ENCODE assay signal across 8 cellular contexts in genomic region chr5:177357459-177358332, GRCh38. TPM values are rescaled to one million over a fixed set of nuclear protein-coding genes. Genes with fewer than 3 reads are reported as not detected.
DNase-seq lines count a peak whose midpoint lies in the region; ATAC-seq and TF ChIP-seq lines count a peak whose summit lies in the region.

A gene with protein sequence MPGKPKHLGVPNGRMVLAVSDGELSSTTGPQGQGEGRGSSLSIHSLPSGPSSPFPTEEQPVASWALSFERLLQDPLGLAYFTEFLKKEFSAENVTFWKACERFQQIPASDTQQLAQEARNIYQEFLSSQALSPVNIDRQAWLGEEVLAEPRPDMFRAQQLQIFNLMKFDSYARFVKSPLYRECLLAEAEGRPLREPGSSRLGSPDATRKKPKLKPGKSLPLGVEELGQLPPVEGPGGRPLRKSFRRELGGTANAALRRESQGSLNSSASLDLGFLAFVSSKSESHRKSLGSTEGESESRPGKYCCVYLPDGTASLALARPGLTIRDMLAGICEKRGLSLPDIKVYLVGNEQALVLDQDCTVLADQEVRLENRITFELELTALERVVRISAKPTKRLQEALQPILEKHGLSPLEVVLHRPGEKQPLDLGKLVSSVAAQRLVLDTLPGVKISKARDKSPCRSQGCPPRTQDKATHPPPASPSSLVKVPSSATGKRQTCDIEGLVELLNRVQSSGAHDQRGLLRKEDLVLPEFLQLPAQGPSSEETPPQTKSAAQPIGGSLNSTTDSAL (plus strand): TSS chr5:177357924. CDS start chr5:177358025, 101 bp downstream.

- peaks cover 0 to 62% of the 10 kb centered on the region in 2 experiments for H3K27me3 ChIP-seq in mesenchymal stem cell (ENCODE audit: control insufficient read depth in 1 of 2, insufficient read depth in 1 of 2, low read length in 2 of 2)
- no peaks in the 10 kb centered on the region for H3K27me3 ChIP-seq in stomach

- peak within 1 kb of the TSS; percentile 29 for H2BK15ac ChIP-seq in mesenchymal stem cell (ENCODE audit: low read depth, poor library complexity, severe bottlenecking)

- peak within 1 kb of the TSS; percentile 53 for H2AK5ac ChIP-seq in mesenchymal stem cell (ENCODE audit: low read length, severe bottlenecking)

- DNase-seq in HFFc6 (peak; percentile 46), NCI-H187 treated with DMSO at 0.1 percent for 48 hours (lab: John Stamatoyannopoulos, UW) (peak; percentile 29), caudate nucleus (lab: John Stamatoyannopoulos, UW) (peak in 26 of 61 donors; percentile 12 to 82 (median 35)), mesenchymal stem cell (peak; percentile 73), stomach (peak; percentile 45), HuH-7.5 (ENCODE audit: low spot score) (no peak)

- TF ChIP-seq EP300 in stomach (IDR thresholded peaks at IDR 0.05): no peak

- no peaks in the 10 kb centered on the region for H3K4me1 Mint-ChIP-seq in HFFc6 (ENCODE audit: low read depth)

- H4K91ac ChIP-seq in mesenchymal stem cell (ENCODE audit: low read length): peak within 1 kb of the TSS; percentile 92

- ATAC-seq in GM18498 (IDR thresholded peaks at IDR 0.05; ENCODE audit: unreplicated experiment): peak; percentile 93

- 64% methylated on average over 37 of the region's 37 CpGs for WGBS in mesenchymal stem cell
- WGBS in stomach, 5 donors: 14 to 25% (median 22%) methylated on average over 22 to 37 of the region's 37 CpGs

- H2AFZ ChIP-seq in mesenchymal stem cell (ENCODE audit: low read depth, low read length): peak within 1 kb of the TSS; percentile 42

- H3K36me3 ChIP-seq in mesenchymal stem cell (ENCODE audit: control insufficient read depth in 1 of 2, insufficient read depth in 2 of 2, low read depth in 1 of 2, low read length in 2 of 2): no peaks in the 10 kb centered on the region
- no peaks in the 10 kb centered on the region for H3K36me3 ChIP-seq in stomach

- H3K27ac ChIP-seq in VCaP: peak within 1 kb of the TSS; percentile 80
- H3K27ac ChIP-seq in caudate nucleus (ENCODE audit: low read depth, low read length): peak within 1 kb of the TSS; percentile 80
- H3K27ac ChIP-seq in mesenchymal stem cell (ENCODE audit: low read length, poor library complexity, severe bottlenecking): no peak within 1 kb of the TSS
- peak within 1 kb of the TSS; percentile 42 to 83 (median 63) for H3K27ac ChIP-seq in stomach

- peak within 1 kb of the TSS; percentile 81 for H4K8ac ChIP-seq in mesenchymal stem cell (ENCODE audit: low read length)

- no peak within 1 kb of the TSS for H3K23ac ChIP-seq in mesenchymal stem cell (ENCODE audit: low read length in 2 of 2)

- TF ChIP-seq CTCF in HFFc6 (IDR thresholded peaks at IDR 0.05): no peak
- no peak for TF ChIP-seq CTCF in VCaP (conservative IDR thresholded peaks at IDR 0.05)
- TF ChIP-seq CTCF in stomach (IDR thresholded peaks at IDR 0.05): no peak

- H3K4me2 ChIP-seq in mesenchymal stem cell (ENCODE audit: low read length, poor library complexity, severe bottlenecking): no peak within 1 kb of the TSS

- peak within 1 kb of the TSS in 1 of 2 experiments; percentile 83 for H3K14ac ChIP-seq in mesenchymal stem cell (ENCODE audit: low read length in 2 of 2)

- H3K27ac Mint-ChIP-seq in HFFc6: no peak within 1 kb of the TSS

- no peak within 1 kb of the TSS for H3K9ac ChIP-seq in mesenchymal stem cell (ENCODE audit: low read length)

- H3K9me3 ChIP-seq in mesenchymal stem cell (ENCODE audit: control insufficient read depth, low read length) (peaks cover 7% of the 10 kb centered on the region), stomach (no peaks in the 10 kb centered on the region)

- H3K4me3 ChIP-seq in mesenchymal stem cell (ENCODE audit: insufficient read depth in 1 of 2, low read depth in 1 of 2, low read length in 2 of 2): peak within 1 kb of the TSS in 1 of 2 experiments; percentile 14
- H3K4me3 ChIP-seq in stomach: peak within 1 kb of the TSS; percentile 37 to 61 (median 52)

- peak within 1 kb of the TSS; percentile 76 to 88 for H3K4ac ChIP-seq in mesenchymal stem cell (ENCODE audit: low read depth in 1 of 2, low read length in 2 of 2)

- no peaks in the 10 kb centered on the region for H3K9me3 Mint-ChIP-seq in HFFc6

- intact Hi-C loops in stomach (cut with DNase I; ENCODE audit: low total_unique reads): no loop called here

- H3K27me3 Mint-ChIP-seq in HFFc6 (ENCODE audit: insufficient read depth): peaks cover 26% of the 10 kb centered on the region

- H3K4me1 ChIP-seq in mesenchymal stem cell (ENCODE audit: control insufficient read depth, insufficient read depth, low read depth, low read length) (peaks cover 12% of the 10 kb centered on the region), stomach (peaks cover 6 to 68% (median 38%) of the 10 kb centered on the region in 4 donors)

- H2BK5ac ChIP-seq in mesenchymal stem cell (ENCODE audit: low read depth, low read length, poor library complexity, severe bottlenecking): no peak within 1 kb of the TSS

- H3K18ac ChIP-seq in mesenchymal stem cell (ENCODE audit: low read depth in 1 of 2, low read length in 2 of 2): peak within 1 kb of the TSS; percentile 61 to 85

- H3K4me3 Mint-ChIP-seq in HFFc6: no peak within 1 kb of the TSS

- no peak for TF ChIP-seq POLR2A in stomach (IDR thresholded peaks at IDR 0.05)

- peak within 1 kb of the TSS; percentile 81 to 88 for H2BK12ac ChIP-seq in mesenchymal stem cell (ENCODE audit: low read length in 2 of 2)

- H2BK120ac ChIP-seq in mesenchymal stem cell (ENCODE audit: low read depth, low read length): peak within 1 kb of the TSS; percentile 51

- H3K79me1 ChIP-seq in mesenchymal stem cell (replicated peaks; ENCODE audit: low read length, poor library complexity, severe bottlenecking): no peaks in the 10 kb centered on the region

- no peaks in the 10 kb centered on the region for H3K36me3 Mint-ChIP-seq in HFFc6 (ENCODE audit: low read depth)

RNA-seq across cellular contexts. Expression of the gene that starts here (rescaled TPM):
- 1 to 10 TPM; 1.0 to 2.2 (median 1.2) TPM for total RNA-seq in HFFc6 (2021; fragmentation: NEBNext Ultra II Directional; extraction: Animal tissue kit (Norgen Biotek cat#: 25700))
- 16.7 TPM for polyA plus RNA-seq in mesenchymal stem cell (2013, experiment 1 of 2)
- 15.9 TPM for polyA plus RNA-seq in mesenchymal stem cell (2013, experiment 2 of 2)
- total RNA-seq in stomach: 100 to 1,000 TPM in 1 of 5 donors, 10 to 100 TPM in 1, 1 to 10 TPM in 2, not detected in 1; 4.2 to 100 (median 12.5) TPM
- 10 to 100 TPM; 19.0 to 34.3 (median 26.9) TPM for polyA plus RNA-seq in stomach
